Comparison of ENCODE assay signal across 9 cellular contexts in the genomic region with DNA sequence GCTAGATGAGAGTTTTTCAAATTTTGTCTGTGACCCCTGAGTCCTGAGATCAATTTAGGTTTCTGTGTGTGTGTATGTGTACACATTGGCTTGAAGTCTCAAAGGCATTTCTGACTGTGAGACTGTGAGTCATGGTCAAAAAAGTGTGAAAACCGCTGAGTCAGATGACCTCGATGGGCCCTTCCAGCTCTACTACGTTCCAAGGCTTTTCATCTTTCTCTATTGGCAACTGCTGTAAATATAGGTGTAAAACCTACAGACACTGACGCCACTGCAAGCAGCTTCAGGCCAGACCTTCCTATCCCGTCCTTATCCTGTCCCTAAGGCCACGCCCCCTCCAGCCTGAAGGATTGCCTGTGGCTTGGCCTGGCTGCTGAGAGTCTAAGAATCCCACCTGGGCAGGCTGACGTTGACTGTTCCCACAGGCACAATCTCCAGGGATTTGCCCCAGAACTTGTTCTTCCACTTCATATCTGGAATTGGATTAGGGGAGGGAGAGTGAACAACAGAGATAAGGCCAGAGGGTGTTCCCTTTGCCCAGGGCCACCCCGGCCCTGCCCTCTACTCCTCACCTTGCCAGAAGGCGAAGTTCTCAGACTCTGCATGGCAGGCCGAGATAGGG. TPM values are rescaled to one million over a fixed set of nuclear protein-coding genes. Genes with fewer than 3 reads are reported as not detected.
A peak's percentile ranks its signal among the peaks of the same experiment; 100 is the strongest.
DNase-seq lines count a peak whose midpoint lies in the region; ATAC-seq, FAIRE-seq and TF ChIP-seq lines count a peak whose summit lies in the region.
"Had no signal": no experiment of that assay in that cellular context is flagged by ENCODE, and none has a peak within 500 bp of the region (broad histone marks: within the 10 kb centered on the region; RNA-seq: fewer than 3 reads in every experiment).

No MANE protein-coding gene starts in this region.

- H3K4me3 ChIP-seq in PC-3 (ENCODE audit: low read length) (no peak overlapping the region), endothelial cell of umbilical vein (replicated peaks in 1 of 3; ENCODE audit: insufficient read depth in 1 of 3, low read depth in 1 of 3, low read length in 3 of 3) (no peak overlapping the region)

- H3K27ac Mint-ChIP-seq in progenitor cell of endocrine pancreas: peak overlapping the region; percentile 94
- peak overlapping the region in 2 of 7 donors; percentile 15 to 42 for H3K27ac Mint-ChIP-seq in CD14-positive monocyte

- H4K20me1 ChIP-seq in PC-3 (ENCODE audit: low read length) (peaks cover 20% of the 10 kb centered on the region), endothelial cell of umbilical vein (replicated peaks; ENCODE audit: control insufficient read depth, extremely low read depth, insufficient read depth, low read length) (no peaks in the 10 kb centered on the region)

- H3K4me1 Mint-ChIP-seq in progenitor cell of endocrine pancreas (ENCODE audit: low read depth): peaks cover 30% of the 10 kb centered on the region
- H3K4me1 Mint-ChIP-seq in CD14-positive monocyte: no peaks in the 10 kb centered on the region

- dilution Hi-C loops in endothelial cell of umbilical vein (cut with MboI; ENCODE audit: extremely low pct_ligation_motif_present, low sequenced_read_pairs): no loop called here

- no peak overlapping the region for H3K9ac ChIP-seq in PC-3 (ENCODE audit: low read length)
- H3K9ac ChIP-seq in endothelial cell of umbilical vein (replicated peaks; ENCODE audit: extremely low read depth, insufficient read depth, low read length): no peak overlapping the region

- H3K36me3 ChIP-seq in PC-3 (ENCODE audit: low read depth, low read length) (peaks cover 37% of the 10 kb centered on the region), endothelial cell of umbilical vein (ENCODE audit: control insufficient read depth in 2 of 2, extremely low read depth in 1 of 2, insufficient read depth in 2 of 2, low read length in 2 of 2) (peaks cover 3 to 51% of the 10 kb centered on the region in 2 experiments)

- H3K79me2 ChIP-seq in PC-3 (ENCODE audit: low read length) (no peaks in the 10 kb centered on the region), endothelial cell of umbilical vein (ENCODE audit: control insufficient read depth, insufficient read depth, low read length) (no peaks in the 10 kb centered on the region)

- H3K4me2 ChIP-seq in PC-3 (ENCODE audit: low read length) (peak overlapping the region; percentile 30; the same call in 1 of the 2 replicates), endothelial cell of umbilical vein (ENCODE audit: insufficient read depth, low read length) (no peak overlapping the region)

- BruUV-seq in PC-3 (replicated peaks; lab: Mats Ljungman, UMichigan) (no TSS peak), endothelial cell of umbilical vein (replicated peaks; lab: Mats Ljungman, UMichigan) (no TSS peak)

- TF ChIP-seq CTCF in PC-3 (conservative IDR thresholded peaks at IDR 0.05; ENCODE audit: low read depth, low read length) (no peak), endothelial cell of umbilical vein (IDR thresholded peaks at IDR 0.05; ENCODE audit: extremely low read depth in 1 of 2, insufficient read depth in 1 of 2, low read depth in 1 of 2, low read length in 2 of 2) (no peak), progenitor cell of endocrine pancreas (IDR thresholded peaks at IDR 0.05; ENCODE audit: unreplicated experiment) (no peak), CD14-positive monocyte (IDR thresholded peaks at IDR 0.05) (no peak)

- POLR2A ChIA-PET in PC-3 (lab: Charles Lee; ENCODE audit: unreplicated experiment) (no interaction called here), endothelial cell of umbilical vein (lab: Charles Lee) (no interaction called here)

- no peaks in the 10 kb centered on the region for H3K9me1 ChIP-seq in endothelial cell of umbilical vein (replicated peaks; ENCODE audit: control insufficient read depth, extremely low read depth, insufficient read depth, low read length)

- peaks cover 23% of the 10 kb centered on the region for H3K4me1 ChIP-seq in PC-3 (ENCODE audit: insufficient read depth, low read length)
- H3K4me1 ChIP-seq in endothelial cell of umbilical vein (ENCODE audit: control insufficient read depth, extremely low read depth, insufficient read depth, low read length): peaks cover 9% of the 10 kb centered on the region

- intact Hi-C loops in PC-3 (cut with micrococcal nuclease) (loop anchor here (1.0 kb wide), 1 partner anchor 11 kb away; the partner anchor contains the start of gene OSBPL7), endothelial cell of umbilical vein (cut with micrococcal nuclease) (no loop called here), CD14-positive monocyte (cut with micrococcal nuclease) (no loop called here)

- no peaks in the 10 kb centered on the region for H3K9me2 ChIP-seq in PC-3 (replicated peaks; ENCODE audit: low read length)

- H2AFZ ChIP-seq in PC-3 (ENCODE audit: low read length) (no peak overlapping the region), endothelial cell of umbilical vein (ENCODE audit: low read depth, low read length) (no peak overlapping the region)

- H3K4me3 Mint-ChIP-seq in progenitor cell of endocrine pancreas (ENCODE audit: low read depth) (peak overlapping the region; percentile 22), CD14-positive monocyte (no peak overlapping the region)

- DNase-seq in SIG-M5 treated with dmso at 0.1 percent for 504 hours (lab: John Stamatoyannopoulos, UW; ENCODE audit: unreplicated experiment) (peak; percentile 88), SIG-M5 (lab: John Stamatoyannopoulos, UW) (no peak), PC-3 (peak; percentile 95), endothelial cell of umbilical vein (ENCODE audit: low read depth, low spot score) (peak; percentile 65), progenitor cell of endocrine pancreas (ENCODE audit: low spot score, unreplicated experiment) (peak; percentile 42), CD14-positive monocyte (ENCODE audit: low spot score) (no peak), midbrain (lab: John Stamatoyannopoulos, UW) (no peak)
- no peak for DNase-seq in stimulated activated CD4-positive, alpha-beta T cell treated with anti-CD3 and anti-CD28 coated beads, Interleukin-4, amount 100 ng/mL, for 4 hours
- DNase-seq: DND-41 had no signal

- FAIRE-seq in endothelial cell of umbilical vein (lab: Jason Lieb, UNC): peak; percentile 91

- peak overlapping the region; percentile 46 for H3K27ac ChIP-seq in PC-3 (ENCODE audit: low read length)
- H3K27ac ChIP-seq in endothelial cell of umbilical vein (ENCODE audit: insufficient read depth, low read depth, low read length): peak overlapping the region; percentile 54

- peak; percentile 92 for ATAC-seq in PC-3

- no peaks in the 10 kb centered on the region for H3K27me3 Mint-ChIP-seq in progenitor cell of endocrine pancreas
- H3K27me3 Mint-ChIP-seq in CD14-positive monocyte (ENCODE audit: low read depth in 3 of 3): peaks cover 0 to 2% (median 0%) of the 10 kb centered on the region in 3 donors

- no peaks in the 10 kb centered on the region for H3F3A ChIP-seq in PC-3 (ENCODE audit: low read length, unreplicated experiment)

- no peak for TF ChIP-seq POLR2A in endothelial cell of umbilical vein (IDR thresholded peaks at IDR 0.05; ENCODE audit: low read depth, low read length)

- no peaks in the 10 kb centered on the region for H3K9me3 Mint-ChIP-seq in progenitor cell of endocrine pancreas (ENCODE audit: low read depth)
- H3K9me3 Mint-ChIP-seq in CD14-positive monocyte: no peaks in the 10 kb centered on the region

- H3K27me3 ChIP-seq in PC-3 (ENCODE audit: low read length) (no peaks in the 10 kb centered on the region), endothelial cell of umbilical vein (ENCODE audit: control insufficient read depth in 2 of 2, insufficient read depth in 2 of 2, low read length in 2 of 2) (no peaks in the 10 kb centered on the region)

- CTCF ChIA-PET in PC-3 (lab: Charles Lee) (interaction anchor here (0.6 kb wide), 1 partner anchor 33 kb away, joined by 3 read pairs; no protein-coding TSS in a partner anchor), endothelial cell of umbilical vein (lab: Charles Lee) (interaction anchor here (0.7 to 1.4 kb wide), 2 partner anchors 9 to 112 kb away, joined by 3 to 5 read pairs; no protein-coding TSS in a partner anchor)

- peaks cover 12% of the 10 kb centered on the region for H3K36me3 Mint-ChIP-seq in progenitor cell of endocrine pancreas (ENCODE audit: insufficient read depth)
- H3K36me3 Mint-ChIP-seq in CD14-positive monocyte: peaks cover 73 to 75% of the 10 kb centered on the region in 2 donors

- H3K9me3 ChIP-seq in PC-3 (ENCODE audit: low read length) (no peaks in the 10 kb centered on the region), endothelial cell of umbilical vein (replicated peaks; ENCODE audit: control insufficient read depth, insufficient read depth, low read length) (no peaks in the 10 kb centered on the region)

RNA-seq across cellular contexts. Expression of gene OSBPL7, which starts 11.3 kb away (rescaled TPM):
- total RNA-seq in PC-3 (2014; rRNA removed): 18.4 and 22.1 TPM in 2 replicates
- 26.7 and 29.1 TPM in 2 replicates for total RNA-seq in endothelial cell of umbilical vein
- 16.2 and 19.2 TPM in 2 replicates for polyA plus RNA-seq in endothelial cell of umbilical vein
- 6.3 and 9.4 TPM in 2 replicates for polyA plus RNA-seq in endothelial cell of umbilical vein (2011; cell fraction: cytosol; rRNA removed)
- polyA plus RNA-seq in endothelial cell of umbilical vein (2011; cell fraction: nucleus; rRNA removed): 114 and 121 TPM in 2 replicates
- 14.8 and 18.8 TPM in 2 replicates for polyA plus RNA-seq in endothelial cell of umbilical vein (2012)
- 16.9 and 17.6 TPM in 2 replicates for polyA minus RNA-seq in endothelial cell of umbilical vein
- polyA minus RNA-seq in endothelial cell of umbilical vein (2011; cell fraction: cytosol; rRNA and poly(A)+ RNA removed): 3.6 TPM
- polyA minus RNA-seq in endothelial cell of umbilical vein (2011; cell fraction: nucleus; rRNA and poly(A)+ RNA removed): 25.0 and 35.9 TPM in 2 replicates
- 20.5 and 26.2 TPM in 2 replicates for total RNA-seq in progenitor cell of endocrine pancreas
- 1 to 10 TPM; 1.6 TPM for polyA plus RNA-seq in CD14-positive monocyte

RNA-seq across cellular contexts. Expression of gene MRPL10, which starts 21.0 kb away (rescaled TPM):
- 54.5 and 74.2 TPM in 2 replicates for total RNA-seq in PC-3 (2014; rRNA removed)
- total RNA-seq in endothelial cell of umbilical vein: 38.5 and 43.4 TPM in 2 replicates
- polyA plus RNA-seq in endothelial cell of umbilical vein: 84.0 and 88.1 TPM in 2 replicates
- 61.7 and 64.3 TPM in 2 replicates for polyA plus RNA-seq in endothelial cell of umbilical vein (2011; cell fraction: cytosol; rRNA removed)
- polyA plus RNA-seq in endothelial cell of umbilical vein (2011; cell fraction: nucleus; rRNA removed): 28.5 and 31.6 TPM in 2 replicates
- polyA plus RNA-seq in endothelial cell of umbilical vein (2012): 45.5 and 51.0 TPM in 2 replicates
- polyA minus RNA-seq in endothelial cell of umbilical vein: 64.0 and 68.7 TPM in 2 replicates
- 83.4 TPM for polyA minus RNA-seq in endothelial cell of umbilical vein (2011; cell fraction: cytosol; rRNA and poly(A)+ RNA removed)
- polyA minus RNA-seq in endothelial cell of umbilical vein (2011; cell fraction: nucleus; rRNA and poly(A)+ RNA removed): 8.4 and 12.2 TPM in 2 replicates
- 41.1 and 44.1 TPM in 2 replicates for total RNA-seq in progenitor cell of endocrine pancreas
- polyA plus RNA-seq in CD14-positive monocyte: 10 to 100 TPM; 32.6 to 32.7 TPM

RNA-seq across cellular contexts. Expression of gene LRRC46, which starts 21.2 kb away (rescaled TPM):
- total RNA-seq in PC-3 (2014; rRNA removed) (0.44 and 1.2 TPM in 2 replicates), endothelial cell of umbilical vein (0.42 TPM in 1 of 2 replicates, not detected in the other), progenitor cell of endocrine pancreas (1.3 and 1.7 TPM in 2 replicates)
- polyA plus RNA-seq in endothelial cell of umbilical vein (0.13 and 0.36 TPM in 2 replicates), CD14-positive monocyte (under 1 TPM; 0.12 to 0.22 TPM)
- polyA plus RNA-seq in endothelial cell of umbilical vein (2011; cell fraction: cytosol; rRNA removed): 0.10 and 0.16 TPM in 2 replicates
- polyA plus RNA-seq in endothelial cell of umbilical vein (2011; cell fraction: nucleus; rRNA removed): 0.38 and 0.56 TPM in 2 replicates
- polyA plus RNA-seq in endothelial cell of umbilical vein (2012): 0.27 and 0.74 TPM in 2 replicates
- 0.53 TPM in 1 of 2 replicates, not detected in the other for polyA minus RNA-seq in endothelial cell of umbilical vein
- polyA minus RNA-seq in endothelial cell of umbilical vein (2011; cell fraction: cytosol; rRNA and poly(A)+ RNA removed): not detected
- polyA minus RNA-seq in endothelial cell of umbilical vein (2011; cell fraction: nucleus; rRNA and poly(A)+ RNA removed): not detected in 2 replicates

RNA-seq across cellular contexts. Expression of gene SCRN2, which starts 30.8 kb away (rescaled TPM):
- total RNA-seq in PC-3 (2014; rRNA removed) (44.0 and 47.9 TPM in 2 replicates), endothelial cell of umbilical vein (31.1 and 31.7 TPM in 2 replicates), progenitor cell of endocrine pancreas (58.6 and 59.0 TPM in 2 replicates)
- polyA plus RNA-seq in endothelial cell of umbilical vein (47.6 and 48.9 TPM in 2 replicates), CD14-positive monocyte (10 to 100 TPM; 13.2 to 14.5 TPM)
- polyA plus RNA-seq in endothelial cell of umbilical vein (2011; cell fraction: cytosol; rRNA removed): 21.4 and 35.5 TPM in 2 replicates
- 151 and 171 TPM in 2 replicates for polyA plus RNA-seq in endothelial cell of umbilical vein (2011; cell fraction: nucleus; rRNA removed)
- polyA plus RNA-seq in endothelial cell of umbilical vein (2012): 22.6 and 30.7 TPM in 2 replicates
- polyA minus RNA-seq in endothelial cell of umbilical vein: 18.8 and 32.5 TPM in 2 replicates
- polyA minus RNA-seq in endothelial cell of umbilical vein (2011; cell fraction: cytosol; rRNA and poly(A)+ RNA removed): 12.2 TPM
- polyA minus RNA-seq in endothelial cell of umbilical vein (2011; cell fraction: nucleus; rRNA and poly(A)+ RNA removed): 24.3 and 24.7 TPM in 2 replicates

RNA-seq across cellular contexts. Expression of gene SP6, which starts 40.7 kb away (rescaled TPM):
- 3.1 and 3.9 TPM in 2 replicates for total RNA-seq in PC-3 (2014; rRNA removed)
- total RNA-seq in endothelial cell of umbilical vein: 0.90 and 1.3 TPM in 2 replicates
- polyA plus RNA-seq in endothelial cell of umbilical vein: 0.11 and 0.13 TPM in 2 replicates
- 0.06 TPM in 2 replicates for polyA plus RNA-seq in endothelial cell of umbilical vein (2011; cell fraction: cytosol; rRNA removed)
- 0.07 and 0.10 TPM in 2 replicates for polyA plus RNA-seq in endothelial cell of umbilical vein (2011; cell fraction: nucleus; rRNA removed)
- 0.29 and 0.35 TPM in 2 replicates for polyA plus RNA-seq in endothelial cell of umbilical vein (2012)
- polyA minus RNA-seq in endothelial cell of umbilical vein: 0.06 and 0.10 TPM in 2 replicates
- 0.20 TPM for polyA minus RNA-seq in endothelial cell of umbilical vein (2011; cell fraction: cytosol; rRNA and poly(A)+ RNA removed)
- 0.14 TPM in 1 of 2 replicates, not detected in the other for polyA minus RNA-seq in endothelial cell of umbilical vein (2011; cell fraction: nucleus; rRNA and poly(A)+ RNA removed)
- 0.74 and 1.1 TPM in 2 replicates for total RNA-seq in progenitor cell of endocrine pancreas
- under 1 TPM in 1 of 2 donors, not detected in 1; 0.06 TPM for polyA plus RNA-seq in CD14-positive monocyte

Comparison
In these comparisons a context has a peak if more than half of its experiments do, and no peak if none do; other contexts are left out.
1. DNase-seq: peak in SIG-M5 treated with dmso at 0.1 percent for 504 hours (single experiment), PC-3 (single experiment), endothelial cell of umbilical vein (single experiment) and progenitor cell of endocrine pancreas (single experiment); none in SIG-M5 (single experiment), CD14-positive monocyte (single experiment), stimulated activated CD4-positive, alpha-beta T cell treated with anti-CD3 and anti-CD28 coated beads, Interleukin-4, amount 100 ng/mL, for 4 hours (0 of 2) and midbrain (single experiment).